23 cellular contexts compared by ENCODE assay signal in the genomic region with DNA sequence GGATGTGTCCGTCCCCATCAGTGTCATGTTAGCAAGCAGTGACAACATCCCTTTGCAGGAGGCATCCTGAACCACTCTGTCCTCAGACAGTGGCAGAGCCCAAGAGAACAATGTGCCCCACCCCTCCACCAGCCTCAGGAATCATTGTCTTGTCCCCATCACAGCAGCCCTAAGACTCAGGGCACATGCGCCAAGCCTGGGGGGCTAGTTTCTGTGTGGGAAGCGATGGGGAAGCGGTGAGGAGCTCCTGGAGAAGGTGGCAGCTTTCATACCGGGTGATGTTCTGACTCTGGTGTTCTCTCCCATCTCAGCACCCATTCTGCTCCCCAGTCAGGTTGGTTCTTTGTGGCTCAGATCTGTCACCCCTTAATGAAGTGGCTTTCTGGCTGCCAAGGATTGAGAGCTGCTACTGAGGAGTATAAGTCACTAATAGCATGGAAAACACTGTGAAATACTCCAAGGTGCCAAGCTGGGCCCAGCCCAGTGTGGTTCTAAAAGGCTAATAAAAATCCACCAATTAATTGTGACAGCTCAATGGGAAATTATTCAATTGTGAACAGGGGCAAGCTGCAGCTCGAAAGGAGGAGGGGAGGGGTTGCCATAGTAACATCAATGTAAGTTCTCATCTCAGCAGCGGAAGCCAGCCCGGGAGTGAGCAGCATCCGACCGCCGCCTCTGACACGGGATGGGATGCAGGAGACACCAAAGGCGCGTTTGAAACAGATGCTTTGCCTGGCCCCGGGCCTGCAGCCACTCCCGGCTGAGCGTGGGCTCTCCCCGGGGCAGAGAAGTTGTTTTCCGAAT. TPM values are rescaled to one million over a fixed set of nuclear protein-coding genes. Genes with fewer than 3 reads are reported as not detected.
DNase-seq lines count a peak whose midpoint lies in the region; ATAC-seq and TF ChIP-seq lines count a peak whose summit lies in the region.
"Had no signal": no experiment of that assay in that cellular context is flagged by ENCODE, and none has a peak within 500 bp of the region (broad histone marks: within the 10 kb centered on the region; RNA-seq: fewer than 3 reads in every experiment).

No MANE protein-coding gene starts in this region.

- H3K27me3 Mint-ChIP-seq in activated naive CD4-positive, alpha-beta T cell treated with anti-CD3 and anti-CD28 coated beads, Interleukin-2, amount 50 U/mL, for 24 hours, result no peaks in the 10 kb centered on the region
- H3K27me3 Mint-ChIP-seq in nephron progenitor cell (ENCODE audit: low read depth, poor library complexity), result peaks cover 2% of the 10 kb centered on the region
- H3K27me3 Mint-ChIP-seq: activated naive CD8-positive, alpha-beta T cell treated with anti-CD3 and anti-CD28 coated beads for 36 hours; CD4-positive, CD25-positive, alpha-beta regulatory T cell; T-cell had no signal

- no peak for DNase-seq in activated naive CD4-positive, alpha-beta T cell treated with anti-CD3 and anti-CD28 coated beads, Interleukin-2, amount 50 U/mL, for 72 hours (ENCODE audit: low spot score in 2 of 2)
- DNase-seq in nephron progenitor cell (no peak), substantia nigra (lab: John Stamatoyannopoulos, UW) (peak in 3 of 49 donors; percentile 5 to 16 (median 13)), activated gamma-delta T cell treated with Interleukin-2 at 50 U/mL for 16 hours (no peak), CD1c-positive myeloid dendritic cell (ENCODE audit: extremely low spot score) (no peak)
- no peak for DNase-seq in stimulated activated CD4-positive, alpha-beta T cell treated with anti-CD3 and anti-CD28 coated beads, Interleukin-2, amount 100 ng/mL, for 24 hours
- DNase-seq: ACHN; activated CD4-positive, alpha-beta T cell treated with anti-CD3 and anti-CD28 coated beads for 4 hours; activated naive CD8-positive, alpha-beta T cell treated with anti-CD3 and anti-CD28 coated beads for 36 hours; CD4-positive, CD25-positive, alpha-beta regulatory T cell; DMS53; left ventricle myocardium inferior; midbrain; MM.1S; NCI-H187; NCI-H510A treated with DMSO at 0.1 percent for 48 hours; stimulated activated CD4-positive, alpha-beta T cell treated with anti-CD3 and anti-CD28 coated beads, Interleukin-15, amount 100 ng/mL, for 24 hours; T-cell had no signal

- no peak for ATAC-seq in activated naive CD4-positive, alpha-beta T cell treated with anti-CD3 and anti-CD28 coated beads, Interleukin-2, amount 50 U/mL, for 72 hours
- ATAC-seq: GM12878, T-cell had no signal

- no peak overlapping the region for H3K4me3 Mint-ChIP-seq in activated naive CD4-positive, alpha-beta T cell treated with anti-CD3 and anti-CD28 coated beads, Interleukin-2, amount 50 U/mL, for 24 hours
- H3K4me3 Mint-ChIP-seq in nephron progenitor cell, result no peak overlapping the region
- H3K4me3 Mint-ChIP-seq: activated naive CD8-positive, alpha-beta T cell treated with anti-CD3 and anti-CD28 coated beads for 36 hours; CD4-positive, CD25-positive, alpha-beta regulatory T cell; nephron; T-cell had no signal

- H3K4me1 Mint-ChIP-seq in activated naive CD4-positive, alpha-beta T cell treated with anti-CD3 and anti-CD28 coated beads, Interleukin-2, amount 50 U/mL, for 24 hours, result no peaks in the 10 kb centered on the region
- peaks cover 35% of the 10 kb centered on the region for H3K4me1 Mint-ChIP-seq in nephron progenitor cell
- H3K4me1 Mint-ChIP-seq: T-cell had no signal

- TF ChIP-seq CTCF in VCaP (conservative IDR thresholded peaks at IDR 0.05) (no peak), nephron progenitor cell (IDR thresholded peaks at IDR 0.05) (no peak)

- H3K27ac ChIP-seq in VCaP (peak overlapping the region; percentile 91), substantia nigra (ENCODE audit: low read depth, low read length, poor library complexity, severe bottlenecking) (peak overlapping the region; percentile 35)
- H3K27ac ChIP-seq: left ventricle myocardium inferior, suprapubic skin had no signal

- H3K36me3 Mint-ChIP-seq in activated naive CD4-positive, alpha-beta T cell treated with anti-CD3 and anti-CD28 coated beads, Interleukin-2, amount 50 U/mL, for 24 hours, result no peaks in the 10 kb centered on the region
- no peaks in the 10 kb centered on the region for H3K36me3 Mint-ChIP-seq in activated naive CD4-positive, alpha-beta T cell treated with anti-CD3 and anti-CD28 coated beads, Interleukin-2, amount 50 U/mL, for 72 hours
- H3K36me3 Mint-ChIP-seq in nephron progenitor cell (ENCODE audit: low read depth), result peaks cover 23% of the 10 kb centered on the region

- H3K27ac Mint-ChIP-seq in activated naive CD4-positive, alpha-beta T cell treated with anti-CD3 and anti-CD28 coated beads, Interleukin-2, amount 50 U/mL, for 24 hours, result peak overlapping the region; percentile 51
- H3K27ac Mint-ChIP-seq in activated naive CD4-positive, alpha-beta T cell treated with anti-CD3 and anti-CD28 coated beads, Interleukin-2, amount 50 U/mL, for 72 hours, result peak overlapping the region in 1 of 2 donors; percentile 31
- H3K27ac Mint-ChIP-seq in nephron progenitor cell, result peak overlapping the region; percentile 54
- H3K27ac Mint-ChIP-seq: activated naive CD8-positive, alpha-beta T cell treated with anti-CD3 and anti-CD28 coated beads for 36 hours; CD4-positive, CD25-positive, alpha-beta regulatory T cell; T-cell had no signal

- no peaks in the 10 kb centered on the region for H3K9me3 Mint-ChIP-seq in activated naive CD4-positive, alpha-beta T cell treated with anti-CD3 and anti-CD28 coated beads, Interleukin-2, amount 50 U/mL, for 24 hours
- H3K9me3 Mint-ChIP-seq in activated naive CD4-positive, alpha-beta T cell treated with anti-CD3 and anti-CD28 coated beads, Interleukin-2, amount 50 U/mL, for 72 hours, result no peaks in the 10 kb centered on the region
- no peaks in the 10 kb centered on the region for H3K9me3 Mint-ChIP-seq in nephron progenitor cell
- H3K9me3 Mint-ChIP-seq: activated naive CD8-positive, alpha-beta T cell treated with anti-CD3 and anti-CD28 coated beads for 36 hours; CD4-positive, CD25-positive, alpha-beta regulatory T cell; nephron; T-cell had no signal

RNA-seq across cellular contexts. Expression of a gene that starts 4.7 kb away (rescaled TPM):
- not detected for total RNA-seq in activated naive CD4-positive, alpha-beta T cell treated with anti-CD3 and anti-CD28 coated beads, Interleukin-2, amount 50 U/mL, for 72 hours
- total RNA-seq: activated naive CD8-positive, alpha-beta T cell treated with anti-CD3 and anti-CD28 coated beads for 36 hours; CD4-positive, CD25-positive, alpha-beta regulatory T cell; GM12878; left ventricle myocardium inferior; suprapubic skin; T-cell had no signal

RNA-seq across cellular contexts. Expression of a gene that starts 47.1 kb away (rescaled TPM):
- not detected for total RNA-seq in activated naive CD4-positive, alpha-beta T cell treated with anti-CD3 and anti-CD28 coated beads, Interleukin-2, amount 50 U/mL, for 72 hours
- total RNA-seq: activated naive CD8-positive, alpha-beta T cell treated with anti-CD3 and anti-CD28 coated beads for 36 hours; CD4-positive, CD25-positive, alpha-beta regulatory T cell; suprapubic skin; T-cell had no signal

RNA-seq across cellular contexts. Expression of a gene that starts 56.8 kb away (rescaled TPM):
- 10 to 100 TPM; 24.4 to 35.0 TPM for total RNA-seq in activated naive CD4-positive, alpha-beta T cell treated with anti-CD3 and anti-CD28 coated beads, Interleukin-2, amount 50 U/mL, for 72 hours
